In genomic region chr10:48494073-48494472, GRCh38 we compare ENCODE assay signal across 1 cellular context.
TF ChIP-seq lines count a peak whose summit lies in the region.

No MANE protein-coding gene starts in this region.

TF ChIP-seq in SK-N-SH treated with all-trans-retinoic acid at 6 μM for 48 hours, 23 proteins besides CTCF, POLR2A, EP300 and RAD21 (continued from another document):
- TF ChIP-seq CSRNP3 (CRISPR knock-in tag; IDR thresholded peaks at IDR 0.05) (no peak), CSDC2 (CRISPR knock-in tag; IDR thresholded peaks at IDR 0.05) (no peak), RARB (CRISPR knock-in tag; IDR thresholded peaks at IDR 0.05) (no peak), ZFP30 (CRISPR knock-in tag; IDR thresholded peaks at IDR 0.05) (no peak), ISL1 (CRISPR knock-in tag; IDR thresholded peaks at IDR 0.05) (no peak), ESRRG (CRISPR knock-in tag; IDR thresholded peaks at IDR 0.05) (no peak)
- TF ChIP-seq, protein P1, sequence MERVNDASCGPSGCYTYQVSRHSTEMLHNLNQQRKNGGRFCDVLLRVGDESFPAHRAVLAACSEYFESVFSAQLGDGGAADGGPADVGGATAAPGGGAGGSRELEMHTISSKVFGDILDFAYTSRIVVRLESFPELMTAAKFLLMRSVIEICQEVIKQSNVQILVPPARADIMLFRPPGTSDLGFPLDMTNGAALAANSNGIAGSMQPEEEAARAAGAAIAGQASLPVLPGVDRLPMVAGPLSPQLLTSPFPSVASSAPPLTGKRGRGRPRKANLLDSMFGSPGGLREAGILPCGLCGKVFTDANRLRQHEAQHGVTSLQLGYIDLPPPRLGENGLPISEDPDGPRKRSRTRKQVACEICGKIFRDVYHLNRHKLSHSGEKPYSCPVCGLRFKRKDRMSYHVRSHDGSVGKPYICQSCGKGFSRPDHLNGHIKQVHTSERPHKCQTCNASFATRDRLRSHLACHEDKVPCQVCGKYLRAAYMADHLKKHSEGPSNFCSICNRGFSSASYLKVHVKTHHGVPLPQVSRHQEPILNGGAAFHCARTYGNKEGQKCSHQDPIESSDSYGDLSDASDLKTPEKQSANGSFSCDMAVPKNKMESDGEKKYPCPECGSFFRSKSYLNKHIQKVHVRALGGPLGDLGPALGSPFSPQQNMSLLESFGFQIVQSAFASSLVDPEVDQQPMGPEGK (CRISPR knock-in tag; IDR thresholded peaks at IDR 0.05; ENCODE audit: borderline replicate concordance): no peak
- TF ChIP-seq, protein P2, sequence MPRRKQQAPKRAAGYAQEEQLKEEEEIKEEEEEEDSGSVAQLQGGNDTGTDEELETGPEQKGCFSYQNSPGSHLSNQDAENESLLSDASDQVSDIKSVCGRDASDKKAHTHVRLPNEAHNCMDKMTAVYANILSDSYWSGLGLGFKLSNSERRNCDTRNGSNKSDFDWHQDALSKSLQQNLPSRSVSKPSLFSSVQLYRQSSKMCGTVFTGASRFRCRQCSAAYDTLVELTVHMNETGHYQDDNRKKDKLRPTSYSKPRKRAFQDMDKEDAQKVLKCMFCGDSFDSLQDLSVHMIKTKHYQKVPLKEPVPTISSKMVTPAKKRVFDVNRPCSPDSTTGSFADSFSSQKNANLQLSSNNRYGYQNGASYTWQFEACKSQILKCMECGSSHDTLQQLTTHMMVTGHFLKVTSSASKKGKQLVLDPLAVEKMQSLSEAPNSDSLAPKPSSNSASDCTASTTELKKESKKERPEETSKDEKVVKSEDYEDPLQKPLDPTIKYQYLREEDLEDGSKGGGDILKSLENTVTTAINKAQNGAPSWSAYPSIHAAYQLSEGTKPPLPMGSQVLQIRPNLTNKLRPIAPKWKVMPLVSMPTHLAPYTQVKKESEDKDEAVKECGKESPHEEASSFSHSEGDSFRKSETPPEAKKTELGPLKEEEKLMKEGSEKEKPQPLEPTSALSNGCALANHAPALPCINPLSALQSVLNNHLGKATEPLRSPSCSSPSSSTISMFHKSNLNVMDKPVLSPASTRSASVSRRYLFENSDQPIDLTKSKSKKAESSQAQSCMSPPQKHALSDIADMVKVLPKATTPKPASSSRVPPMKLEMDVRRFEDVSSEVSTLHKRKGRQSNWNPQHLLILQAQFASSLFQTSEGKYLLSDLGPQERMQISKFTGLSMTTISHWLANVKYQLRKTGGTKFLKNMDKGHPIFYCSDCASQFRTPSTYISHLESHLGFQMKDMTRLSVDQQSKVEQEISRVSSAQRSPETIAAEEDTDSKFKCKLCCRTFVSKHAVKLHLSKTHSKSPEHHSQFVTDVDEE (CRISPR knock-in tag; IDR thresholded peaks at IDR 0.05): no peak
- TF ChIP-seq, protein P3, sequence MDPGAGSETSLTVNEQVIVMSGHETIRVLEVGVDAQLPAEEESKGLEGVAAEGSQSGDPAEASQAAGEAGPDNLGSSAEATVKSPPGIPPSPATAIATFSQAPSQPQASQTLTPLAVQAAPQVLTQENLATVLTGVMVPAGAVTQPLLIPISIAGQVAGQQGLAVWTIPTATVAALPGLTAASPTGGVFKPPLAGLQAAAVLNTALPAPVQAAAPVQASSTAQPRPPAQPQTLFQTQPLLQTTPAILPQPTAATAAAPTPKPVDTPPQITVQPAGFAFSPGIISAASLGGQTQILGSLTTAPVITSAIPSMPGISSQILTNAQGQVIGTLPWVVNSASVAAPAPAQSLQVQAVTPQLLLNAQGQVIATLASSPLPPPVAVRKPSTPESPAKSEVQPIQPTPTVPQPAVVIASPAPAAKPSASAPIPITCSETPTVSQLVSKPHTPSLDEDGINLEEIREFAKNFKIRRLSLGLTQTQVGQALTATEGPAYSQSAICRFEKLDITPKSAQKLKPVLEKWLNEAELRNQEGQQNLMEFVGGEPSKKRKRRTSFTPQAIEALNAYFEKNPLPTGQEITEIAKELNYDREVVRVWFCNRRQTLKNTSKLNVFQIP (CRISPR knock-in tag; IDR thresholded peaks at IDR 0.05; ENCODE audit: borderline replicate concordance, low read depth): no peak
